Comparison of ENCODE assay signal across 1 cellular context in the genomic region with DNA sequence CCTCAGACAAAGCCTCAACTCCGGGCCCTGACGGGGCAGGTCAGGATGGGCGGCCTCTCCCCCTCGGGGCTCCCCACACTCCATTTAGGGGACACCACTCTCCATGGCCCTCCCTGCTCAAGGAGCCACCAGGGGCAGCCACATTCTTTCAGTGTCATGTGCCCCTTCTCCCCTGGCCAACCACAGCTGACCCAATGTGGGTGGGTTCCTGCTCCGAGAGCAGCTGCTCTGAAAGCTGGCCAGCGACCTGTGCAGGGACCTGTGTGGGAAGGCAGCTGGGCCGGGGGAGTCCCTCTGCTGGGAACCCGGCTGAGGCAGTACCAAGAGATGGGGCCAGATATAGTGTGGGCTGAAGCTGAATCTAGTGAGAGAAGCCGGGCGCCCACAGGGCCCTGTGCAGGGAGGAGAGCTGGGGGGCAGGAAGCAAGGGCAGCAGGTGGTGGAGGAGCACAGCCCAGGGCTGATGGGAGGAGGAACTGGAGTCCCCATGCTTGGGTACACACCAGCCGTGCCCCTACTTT.
TF ChIP-seq lines count a peak whose summit lies in the region.

No MANE protein-coding gene starts in this region.

TF ChIP-seq in HepG2, 621 proteins besides CTCF, POLR2A, EP300 and RAD21 (continued from another document):
- no peak for TF ChIP-seq RNF219 (CRISPR knock-in tag; IDR thresholded peaks at IDR 0.05)
- no peak for TF ChIP-seq CBX2 (IDR thresholded peaks at IDR 0.05; ENCODE audit: low read depth, low read length)
- TF ChIP-seq CBX2 (CRISPR knock-in tag; IDR thresholded peaks at IDR 0.05; ENCODE audit: low read depth) = no peak
- TF ChIP-seq, protein P1, sequence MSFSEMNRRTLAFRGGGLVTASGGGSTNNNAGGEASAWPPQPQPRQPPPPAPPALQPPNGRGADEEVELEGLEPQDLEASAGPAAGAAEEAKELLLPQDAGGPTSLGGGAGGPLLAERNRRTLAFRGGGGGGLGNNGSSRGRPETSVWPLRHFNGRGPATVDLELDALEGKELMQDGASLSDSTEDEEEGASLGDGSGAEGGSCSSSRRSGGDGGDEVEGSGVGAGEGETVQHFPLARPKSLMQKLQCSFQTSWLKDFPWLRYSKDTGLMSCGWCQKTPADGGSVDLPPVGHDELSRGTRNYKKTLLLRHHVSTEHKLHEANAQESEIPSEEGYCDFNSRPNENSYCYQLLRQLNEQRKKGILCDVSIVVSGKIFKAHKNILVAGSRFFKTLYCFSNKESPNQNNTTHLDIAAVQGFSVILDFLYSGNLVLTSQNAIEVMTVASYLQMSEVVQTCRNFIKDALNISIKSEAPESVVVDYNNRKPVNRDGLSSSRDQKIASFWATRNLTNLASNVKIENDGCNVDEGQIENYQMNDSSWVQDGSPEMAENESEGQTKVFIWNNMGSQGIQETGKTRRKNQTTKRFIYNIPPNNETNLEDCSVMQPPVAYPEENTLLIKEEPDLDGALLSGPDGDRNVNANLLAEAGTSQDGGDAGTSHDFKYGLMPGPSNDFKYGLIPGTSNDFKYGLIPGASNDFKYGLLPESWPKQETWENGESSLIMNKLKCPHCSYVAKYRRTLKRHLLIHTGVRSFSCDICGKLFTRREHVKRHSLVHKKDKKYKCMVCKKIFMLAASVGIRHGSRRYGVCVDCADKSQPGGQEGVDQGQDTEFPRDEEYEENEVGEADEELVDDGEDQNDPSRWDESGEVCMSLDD (CRISPR knock-in tag; IDR thresholded peaks at IDR 0.05; ENCODE audit: borderline replicate concordance) = no peak
- TF ChIP-seq IRX3 (CRISPR knock-in tag; IDR thresholded peaks at IDR 0.05; ENCODE audit: borderline replicate concordance, low read depth) = no peak
- TF ChIP-seq PAWR (CRISPR knock-in tag; IDR thresholded peaks at IDR 0.05; ENCODE audit: borderline replicate concordance) = no peak
- TF ChIP-seq ZNF619 (CRISPR knock-in tag; IDR thresholded peaks at IDR 0.05) = 0 out of 2 replicates have a peak, but pooled peaks have one; percentile 11
- TF ChIP-seq ZNF224 (CRISPR knock-in tag; IDR thresholded peaks at IDR 0.05) = 0 out of 2 replicates have a peak, but pooled peaks have one; percentile 37
- 0 out of 2 replicates have a peak, but pooled peaks have one; percentile 45 for TF ChIP-seq ZNF20 (CRISPR knock-in tag; IDR thresholded peaks at IDR 0.05)
- no peak for TF ChIP-seq POLR2G (IDR thresholded peaks at IDR 0.05; ENCODE audit: low read depth, low read length)
- 0 out of 2 replicates have a peak, but pooled peaks have one; percentile 22 for TF ChIP-seq ZNF225 (CRISPR knock-in tag; IDR thresholded peaks at IDR 0.05)
- TF ChIP-seq ZNF263 (CRISPR knock-in tag; IDR thresholded peaks at IDR 0.05) = peak; percentile 87
- no peak for TF ChIP-seq ZNF331 (CRISPR knock-in tag; IDR thresholded peaks at IDR 0.05)
- TF ChIP-seq, protein P2, sequence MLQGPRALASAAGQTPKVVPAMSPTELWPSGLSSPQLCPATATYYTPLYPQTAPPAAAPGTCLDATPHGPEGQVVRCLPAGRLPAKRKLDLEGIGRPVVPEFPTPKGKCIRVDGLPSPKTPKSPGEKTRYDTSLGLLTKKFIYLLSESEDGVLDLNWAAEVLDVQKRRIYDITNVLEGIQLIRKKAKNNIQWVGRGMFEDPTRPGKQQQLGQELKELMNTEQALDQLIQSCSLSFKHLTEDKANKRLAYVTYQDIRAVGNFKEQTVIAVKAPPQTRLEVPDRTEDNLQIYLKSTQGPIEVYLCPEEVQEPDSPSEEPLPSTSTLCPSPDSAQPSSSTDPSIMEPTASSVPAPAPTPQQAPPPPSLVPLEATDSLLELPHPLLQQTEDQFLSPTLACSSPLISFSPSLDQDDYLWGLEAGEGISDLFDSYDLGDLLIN (CRISPR knock-in tag; IDR thresholded peaks at IDR 0.05; ENCODE audit: borderline replicate concordance) = no peak
- TF ChIP-seq ZNF850 (CRISPR knock-in tag; conservative IDR thresholded peaks at IDR 0.05) = no peak
- no peak for TF ChIP-seq ARID5B (CRISPR knock-in tag; IDR thresholded peaks at IDR 0.05)
- 0 out of 2 replicates have a peak, but pooled peaks have one; percentile 3 for TF ChIP-seq ZNF749 (CRISPR knock-in tag; IDR thresholded peaks at IDR 0.05; ENCODE audit: borderline replicate concordance)
- no peak for TF ChIP-seq MEF2D (CRISPR knock-in tag; IDR thresholded peaks at IDR 0.05)
- TF ChIP-seq, protein P3, sequence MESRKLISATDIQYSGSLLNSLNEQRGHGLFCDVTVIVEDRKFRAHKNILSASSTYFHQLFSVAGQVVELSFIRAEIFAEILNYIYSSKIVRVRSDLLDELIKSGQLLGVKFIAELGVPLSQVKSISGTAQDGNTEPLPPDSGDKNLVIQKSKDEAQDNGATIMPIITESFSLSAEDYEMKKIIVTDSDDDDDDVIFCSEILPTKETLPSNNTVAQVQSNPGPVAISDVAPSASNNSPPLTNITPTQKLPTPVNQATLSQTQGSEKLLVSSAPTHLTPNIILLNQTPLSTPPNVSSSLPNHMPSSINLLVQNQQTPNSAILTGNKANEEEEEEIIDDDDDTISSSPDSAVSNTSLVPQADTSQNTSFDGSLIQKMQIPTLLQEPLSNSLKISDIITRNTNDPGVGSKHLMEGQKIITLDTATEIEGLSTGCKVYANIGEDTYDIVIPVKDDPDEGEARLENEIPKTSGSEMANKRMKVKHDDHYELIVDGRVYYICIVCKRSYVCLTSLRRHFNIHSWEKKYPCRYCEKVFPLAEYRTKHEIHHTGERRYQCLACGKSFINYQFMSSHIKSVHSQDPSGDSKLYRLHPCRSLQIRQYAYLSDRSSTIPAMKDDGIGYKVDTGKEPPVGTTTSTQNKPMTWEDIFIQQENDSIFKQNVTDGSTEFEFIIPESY (CRISPR knock-in tag; IDR thresholded peaks at IDR 0.05) = no peak
- TF ChIP-seq ZNF597 (CRISPR knock-in tag; IDR thresholded peaks at IDR 0.05) = no peak
- no peak for TF ChIP-seq ETV5 (CRISPR knock-in tag; IDR thresholded peaks at IDR 0.05; ENCODE audit: borderline replicate concordance)
- no peak; the same call in 1 of the 2 replicates for TF ChIP-seq ZSCAN31 (CRISPR knock-in tag; IDR thresholded peaks at IDR 0.05; ENCODE audit: low read depth)
- TF ChIP-seq ZNF160 (CRISPR knock-in tag; IDR thresholded peaks at IDR 0.05) = peak; percentile 43; the same call in 1 of the 2 replicates
- TF ChIP-seq TOE1 (CRISPR knock-in tag; IDR thresholded peaks at IDR 0.05) = no peak
- no peak for TF ChIP-seq KLF12 (CRISPR knock-in tag; IDR thresholded peaks at IDR 0.05; ENCODE audit: borderline replicate concordance)
- TF ChIP-seq TEAD3 (CRISPR knock-in tag; optimal IDR thresholded peaks at IDR 0.05; ENCODE audit: borderline replicate concordance) = peak; percentile 8
- TF ChIP-seq ELF4 (CRISPR knock-in tag; IDR thresholded peaks at IDR 0.05; ENCODE audit: borderline replicate concordance) = no peak
- TF ChIP-seq, protein P4, sequence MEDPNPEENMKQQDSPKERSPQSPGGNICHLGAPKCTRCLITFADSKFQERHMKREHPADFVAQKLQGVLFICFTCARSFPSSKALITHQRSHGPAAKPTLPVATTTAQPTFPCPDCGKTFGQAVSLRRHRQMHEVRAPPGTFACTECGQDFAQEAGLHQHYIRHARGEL (CRISPR knock-in tag; IDR thresholded peaks at IDR 0.05) = 0 out of 2 replicates have a peak, but pooled peaks have one; percentile 32
- 0 out of 2 replicates have a peak, but pooled peaks have one; percentile 8 for TF ChIP-seq ZNF678 (CRISPR knock-in tag; IDR thresholded peaks at IDR 0.05)
- peak; percentile 80 for TF ChIP-seq ZNF776 (CRISPR knock-in tag; IDR thresholded peaks at IDR 0.05)
- TF ChIP-seq GFI1 (CRISPR knock-in tag; IDR thresholded peaks at IDR 0.05; ENCODE audit: borderline replicate concordance) = no peak
- no peak for TF ChIP-seq ZFAT (CRISPR knock-in tag; conservative IDR thresholded peaks at IDR 0.05)
- no peak for TF ChIP-seq YY1 (IDR thresholded peaks at IDR 0.05; ENCODE audit: insufficient read depth, insufficient replicate concordance, low read depth, low read length)
- no peak for TF ChIP-seq SALL1 (CRISPR knock-in tag; IDR thresholded peaks at IDR 0.05)
- TF ChIP-seq ZNF235 (CRISPR knock-in tag; IDR thresholded peaks at IDR 0.05; ENCODE audit: borderline replicate concordance) = 0 out of 2 replicates have a peak, but pooled peaks have one; percentile 84
- TF ChIP-seq SMAD9 (CRISPR knock-in tag; IDR thresholded peaks at IDR 0.05) = no peak
- TF ChIP-seq, protein P5, sequence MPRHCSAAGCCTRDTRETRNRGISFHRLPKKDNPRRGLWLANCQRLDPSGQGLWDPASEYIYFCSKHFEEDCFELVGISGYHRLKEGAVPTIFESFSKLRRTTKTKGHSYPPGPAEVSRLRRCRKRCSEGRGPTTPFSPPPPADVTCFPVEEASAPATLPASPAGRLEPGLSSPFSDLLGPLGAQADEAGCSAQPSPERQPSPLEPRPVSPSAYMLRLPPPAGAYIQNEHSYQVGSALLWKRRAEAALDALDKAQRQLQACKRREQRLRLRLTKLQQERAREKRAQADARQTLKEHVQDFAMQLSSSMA (CRISPR knock-in tag; IDR thresholded peaks at IDR 0.05) = no peak
- TF ChIP-seq ZFYVE20 (CRISPR knock-in tag; IDR thresholded peaks at IDR 0.05; ENCODE audit: borderline replicate concordance, low read depth) = no peak
- TF ChIP-seq ZNF639 (CRISPR knock-in tag; conservative IDR thresholded peaks at IDR 0.05) = no peak
- peak; percentile 68 for TF ChIP-seq MED8 (CRISPR knock-in tag; IDR thresholded peaks at IDR 0.05; ENCODE audit: insufficient replicate concordance)
- TF ChIP-seq SMARCC2 (IDR thresholded peaks at IDR 0.05) = no peak
- no peak for TF ChIP-seq CENPT (CRISPR knock-in tag; IDR thresholded peaks at IDR 0.05; ENCODE audit: low read depth)
- no peak for TF ChIP-seq NRL (CRISPR knock-in tag; IDR thresholded peaks at IDR 0.05; ENCODE audit: borderline replicate concordance)
TF ChIP-seq in HepG2: peak in this region for 25.
